In the genomic region with DNA sequence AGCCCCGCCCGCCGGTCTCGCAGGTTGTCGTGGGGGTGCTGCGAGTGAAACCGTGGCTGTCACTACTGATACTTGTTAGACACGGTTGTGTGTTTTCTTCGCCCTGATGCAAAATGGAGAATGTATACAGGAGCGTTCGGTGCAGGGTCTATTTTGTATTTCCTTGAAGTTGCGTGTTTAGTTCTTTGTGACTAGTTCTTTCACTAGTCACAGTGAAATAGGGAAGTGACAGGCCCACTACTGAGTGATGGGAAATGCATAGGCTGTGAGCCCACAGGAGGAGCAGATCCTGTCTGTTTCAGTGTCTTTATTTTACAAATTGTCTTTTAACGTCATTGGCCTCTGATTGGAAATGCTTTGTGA, we compare ENCODE assay signal across 8 cellular contexts. TPM values are rescaled to one million over a fixed set of nuclear protein-coding genes. Genes with fewer than 3 reads are reported as not detected.
DNase-seq lines count a peak whose midpoint lies in the region; ATAC-seq, FAIRE-seq and TF ChIP-seq lines count a peak whose summit lies in the region.

No MANE protein-coding gene starts in this region.

- H4K5ac ChIP-seq in H1 (ENCODE audit: insufficient read length, low read depth, low read length), result no peak overlapping the region

- peaks cover 0 to 3% of the 10 kb centered on the region in 2 experiments for H4K20me1 ChIP-seq in H1 (replicated peaks in 1 of 2; ENCODE audit: control insufficient read depth in 1 of 2, insufficient read depth in 2 of 2, low read length in 2 of 2)

- H3K14ac ChIP-seq in H1 (ENCODE audit: insufficient read length), result no peak overlapping the region

- H3K4me3 ChIP-seq in cardiac muscle cell (peak overlapping the region; percentile 98), H1 (ENCODE audit: extremely low read depth in 1 of 4, insufficient read depth in 2 of 4, low read depth in 3 of 4, low read length in 4 of 4) (peak overlapping the region; percentile 88 to 98 (median 94))

- no peaks in the 10 kb centered on the region for H3K4me1 ChIP-seq in cardiac muscle cell (ENCODE audit: low read depth)
- H3K4me1 ChIP-seq in H1 (replicated peaks in 1 of 4; ENCODE audit: control insufficient read depth in 3 of 4, insufficient read depth in 4 of 4, low read length in 3 of 4), result peaks cover 1 to 6% (median 3%) of the 10 kb centered on the region in 4 experiments; a peak in 6 of 7 replicates

- TF ChIP-seq RAD21 in H1 (IDR thresholded peaks at IDR 0.05 in 1 of 2, conservative IDR thresholded peaks at IDR 0.05 in 1 of 2; ENCODE audit: low read depth in 2 of 2, low read length in 2 of 2), result no peak

- H3K36me3 Mint-ChIP-seq in nephron progenitor cell (ENCODE audit: low read depth), result peaks cover 7% of the 10 kb centered on the region

- H3K4me2 ChIP-seq in H1 (ENCODE audit: insufficient read depth in 1 of 2, low read depth in 2 of 2, low read length in 2 of 2), result peak overlapping the region; percentile 83 to 86

- no peak for TF ChIP-seq EP300 in H1 (IDR thresholded peaks at IDR 0.05; ENCODE audit: borderline replicate concordance in 1 of 2, low read depth in 2 of 2, low read length in 2 of 2)

- FAIRE-seq in H1 (lab: Jason Lieb, UNC), result no peak

- peak overlapping the region; percentile 100 for H3K23ac ChIP-seq in H1 (ENCODE audit: insufficient read length)

- H3K9me3 ChIP-seq in cardiac muscle cell (ENCODE audit: low read depth), result no peaks in the 10 kb centered on the region
- H3K9me3 ChIP-seq in H1 (ENCODE audit: insufficient read depth in 2 of 2, low read depth in 1 of 2, low read length in 1 of 2), result no peaks in the 10 kb centered on the region

- no peaks in the 10 kb centered on the region for H3K36me3 ChIP-seq in cardiac muscle cell
- no peaks in the 10 kb centered on the region for H3K36me3 ChIP-seq in H1 (ENCODE audit: control insufficient read depth in 2 of 4, insufficient read depth in 4 of 4, low read length in 3 of 4)

- H3K27ac ChIP-seq in cardiac muscle cell, result peak overlapping the region; percentile 95
- no peak overlapping the region for H3K27ac ChIP-seq in H1 (ENCODE audit: low read depth, low read length)

- no peak for TF ChIP-seq CTCF in cardiac muscle cell (IDR thresholded peaks at IDR 0.05; ENCODE audit: low read depth, low read length)
- no peak for TF ChIP-seq CTCF in H1 (IDR thresholded peaks at IDR 0.05; ENCODE audit: control extremely low read depth in 1 of 3, insufficient read depth in 1 of 3, low read depth in 1 of 3, low read length in 3 of 3)
- TF ChIP-seq CTCF in nephron progenitor cell (IDR thresholded peaks at IDR 0.05), result no peak

- 0 out of 2 replicates have a peak overlapping the region, but pooled peaks have one; percentile 52 for H2BK5ac ChIP-seq in H1 (ENCODE audit: low read depth, low read length)

- no peak overlapping the region for H2AFZ ChIP-seq in H1 (ENCODE audit: low read length)

- POLR2A ChIA-PET in H1 (lab: Charles Lee; ENCODE audit: partially characterized antibody), result interaction anchor here (0.5 to 3.7 kb wide), 9 partner anchors 8 to 126 kb away, joined by 3 to 31 read pairs (median 3); partner anchors contain the start of gene EEF1AKMT2

- no peak overlapping the region for H2AK5ac ChIP-seq in H1 (ENCODE audit: low read depth, low read length)

- CTCF ChIA-PET in H1 (lab: Charles Lee; ENCODE audit: partially characterized antibody), result interaction anchor here (1.0 to 1.1 kb wide), 2 partner anchors 11 to 29 kb away, joined by 3 read pairs; partner anchors contain the start of gene EEF1AKMT2

- peaks cover 8% of the 10 kb centered on the region for H3K27me3 Mint-ChIP-seq in nephron progenitor cell (ENCODE audit: low read depth, poor library complexity)

- peak overlapping the region; percentile 30 for H3K56ac ChIP-seq in H1 (replicated peaks; ENCODE audit: insufficient read length, low read depth, low read length)

- no peak overlapping the region for H3K4ac ChIP-seq in H1 (replicated peaks; ENCODE audit: insufficient read length, low read depth, low read length)

- H4K91ac ChIP-seq in H1 (replicated peaks; ENCODE audit: insufficient read length, low read length), result no peak overlapping the region

- ATAC-seq in Right ventricle myocardium inferior, result no peak
- peak; percentile 41 for ATAC-seq in HG02973 (IDR thresholded peaks at IDR 0.05; ENCODE audit: unreplicated experiment)

- H2BK12ac ChIP-seq in H1 (ENCODE audit: low read depth, low read length), result no peak overlapping the region

- H3K79me1 ChIP-seq in H1 (ENCODE audit: low read depth, low read length), result peaks cover 5% of the 10 kb centered on the region; the same call in 1 of the 2 replicates

- peak overlapping the region; percentile 95 for H3K27ac Mint-ChIP-seq in nephron progenitor cell

- peaks cover 49% of the 10 kb centered on the region for H3K4me1 Mint-ChIP-seq in nephron progenitor cell

- TF ChIP-seq POLR2A in H1 (IDR thresholded peaks at IDR 0.05; ENCODE audit: control extremely low read depth in 1 of 2, low read depth in 2 of 2, low read length in 2 of 2), result no peak

- peak overlapping the region; percentile 74 to 97 (median 86) for H3K9ac ChIP-seq in H1 (replicated peaks in 1 of 4; ENCODE audit: extremely low read depth in 1 of 4, low read depth in 3 of 4, low read length in 3 of 4)

- WGBS in H1 (ENCODE audit: extremely low coverage in 1 of 2, insufficient coverage in 1 of 2, insufficient read length in 1 of 2, insufficient replicate concordance in 2 of 2, low coverage in 1 of 2, low lambda C conversion rate in 2 of 2, missing lambda C conversion rate in 1 of 2), 2 experiments, result 4% methylated on average over 13 of the region's 13 CpGs; no CpG with 5 or more reads in 1 of the 2 experiments

- H2BK120ac ChIP-seq in H1 (replicated peaks; ENCODE audit: low read depth, low read length), result no peak overlapping the region

- H3K79me2 ChIP-seq in H1 (ENCODE audit: control insufficient read depth in 1 of 2, insufficient read depth in 2 of 2, low read length in 2 of 2), result peaks cover 3 to 31% of the 10 kb centered on the region in 2 experiments; a peak in 3 of 4 replicates

- no peak overlapping the region for H3K18ac ChIP-seq in H1 (ENCODE audit: extremely low read depth, low read length)

- no peaks in the 10 kb centered on the region for H3K9me3 Mint-ChIP-seq in nephron progenitor cell

- H2BK20ac ChIP-seq in H1 (ENCODE audit: low read length), result no peak overlapping the region

- H2BK15ac ChIP-seq in H1 (ENCODE audit: low read length), result no peak overlapping the region

- intact Hi-C loops in Right ventricle myocardium inferior (cut with DNase I), result no loop called here

- H3K27me3 ChIP-seq in cardiac muscle cell (no peaks in the 10 kb centered on the region), H1 (replicated peaks in 1 of 4; ENCODE audit: control insufficient read depth in 3 of 4, extremely low read depth in 1 of 4, insufficient read depth in 3 of 4, low read length in 3 of 4) (no peaks in the 10 kb centered on the region)

- peak overlapping the region; percentile 97 for H3K4me3 Mint-ChIP-seq in nephron progenitor cell

- H4K8ac ChIP-seq in H1 (ENCODE audit: extremely low read depth, insufficient read depth, low read length), result peak overlapping the region; percentile 99

- peaks cover 4% of the 10 kb centered on the region; the same call in 1 of the 2 replicates for H3K23me2 ChIP-seq in H1 (ENCODE audit: low read depth, low read length)

- DNase-seq in cardiac muscle cell (ENCODE audit: low read depth in 1 of 2, low spot score in 1 of 2) (no peak), Right ventricle myocardium inferior (ENCODE audit: missing footprints) (no peak), RKO (ENCODE audit: low spot score) (peak; percentile 36), H1 (ENCODE audit: low read depth in 1 of 2, low spot score in 2 of 2) (no peak), nephron progenitor cell (no peak), GM03348 (ENCODE audit: low spot score) (no peak), NCI-H82 treated with DMSO at 0.1 percent for 48 hours (lab: John Stamatoyannopoulos, UW; ENCODE audit: unreplicated experiment) (no peak)

TF ChIP-seq in H1, 55 proteins besides CTCF, POLR2A, EP300 and RAD21 (continues in another document):
- no peak for TF ChIP-seq BCL11A (IDR thresholded peaks at IDR 0.05; ENCODE audit: low read depth in 2 of 2, low read length in 2 of 2)

RNA-seq across cellular contexts. Expression of gene ABRAXAS2, which starts 0.7 kb away (rescaled TPM):
- total RNA-seq in cardiac muscle cell (11.3 and 11.4 TPM in 2 replicates), Right ventricle myocardium inferior (12.6 TPM)
- polyA plus RNA-seq in cardiac muscle cell (8.1 and 10.9 TPM in 2 replicates), H1 (2011; rRNA removed) (4.1 and 5.8 TPM in 2 replicates)
- total RNA-seq in H1 (2021; fragmentation: NEBNext Ultra II Directional; extraction: Animal tissue kit (Norgen Biotek cat#: 25700)), result 13.8 and 14.4 TPM in 2 replicates
- 7.3 TPM for polyA plus RNA-seq in H1 (2011; cell fraction: cytosol; rRNA removed)
- polyA plus RNA-seq in H1 (2011; cell fraction: nucleus; rRNA removed), result 3.9 TPM
- 7.3 to 10.7 TPM (median 8.8 TPM) in 4 replicates for polyA plus RNA-seq in H1 (2012, experiment 1 of 2)
- 0.88 TPM for polyA plus RNA-seq in H1 (2012, experiment 2 of 2)
- polyA plus RNA-seq in H1 (2013, experiment 1 of 2), result 10.7 TPM
- 11.1 TPM for polyA plus RNA-seq in H1 (2013, experiment 2 of 2)
- 10.0 and 12.1 TPM in 2 replicates for polyA minus RNA-seq in H1 (2011; rRNA and poly(A)+ RNA removed)
- polyA minus RNA-seq in H1 (2011; cell fraction: cytosol; rRNA and poly(A)+ RNA removed), result 8.5 TPM
- polyA minus RNA-seq in H1 (2011; cell fraction: nucleus; rRNA and poly(A)+ RNA removed), result 8.0 TPM

RNA-seq across cellular contexts. Expression of gene EEF1AKMT2, which starts 10.6 kb away (rescaled TPM):
- total RNA-seq in cardiac muscle cell, result 14.7 and 23.9 TPM in 2 replicates
- polyA plus RNA-seq in cardiac muscle cell, result 17.3 and 29.9 TPM in 2 replicates
- total RNA-seq in Right ventricle myocardium inferior, result 11.4 TPM
- 19.8 and 26.8 TPM in 2 replicates for total RNA-seq in H1 (2021; fragmentation: NEBNext Ultra II Directional; extraction: Animal tissue kit (Norgen Biotek cat#: 25700))
- 7.5 and 9.8 TPM in 2 replicates for polyA plus RNA-seq in H1 (2011; rRNA removed)
- 16.1 TPM for polyA plus RNA-seq in H1 (2011; cell fraction: cytosol; rRNA removed)
- 5.5 TPM for polyA plus RNA-seq in H1 (2011; cell fraction: nucleus; rRNA removed)
- 11.7 to 18.2 TPM (median 14.2 TPM) in 4 replicates for polyA plus RNA-seq in H1 (2012, experiment 1 of 2)
- 2.9 TPM for polyA plus RNA-seq in H1 (2012, experiment 2 of 2)
- polyA plus RNA-seq in H1 (2013, experiment 1 of 2), result 12.8 TPM
- 13.7 TPM for polyA plus RNA-seq in H1 (2013, experiment 2 of 2)
- 9.3 and 10.1 TPM in 2 replicates for polyA minus RNA-seq in H1 (2011; rRNA and poly(A)+ RNA removed)
- polyA minus RNA-seq in H1 (2011; cell fraction: cytosol; rRNA and poly(A)+ RNA removed), result 10.4 TPM
- 26.8 TPM for polyA minus RNA-seq in H1 (2011; cell fraction: nucleus; rRNA and poly(A)+ RNA removed)

RNA-seq across cellular contexts. Expression of gene FAM53B, which starts 58.1 kb away (rescaled TPM):
- total RNA-seq in cardiac muscle cell (28.7 and 34.8 TPM in 2 replicates), Right ventricle myocardium inferior (41.2 TPM)
- polyA plus RNA-seq in cardiac muscle cell (10.2 and 13.6 TPM in 2 replicates), H1 (2011; rRNA removed) (5.3 and 7.9 TPM in 2 replicates)
- total RNA-seq in H1 (2021; fragmentation: NEBNext Ultra II Directional; extraction: Animal tissue kit (Norgen Biotek cat#: 25700)), result 13.9 and 14.4 TPM in 2 replicates
- polyA plus RNA-seq in H1 (2011; cell fraction: cytosol; rRNA removed), result 6.9 TPM
- 9.7 TPM for polyA plus RNA-seq in H1 (2011; cell fraction: nucleus; rRNA removed)
- polyA plus RNA-seq in H1 (2012, experiment 1 of 2), result 6.0 to 8.9 TPM (median 8.6 TPM) in 4 replicates
- 7.8 TPM for polyA plus RNA-seq in H1 (2012, experiment 2 of 2)
- polyA plus RNA-seq in H1 (2013, experiment 1 of 2), result 5.2 TPM
- 5.4 TPM for polyA plus RNA-seq in H1 (2013, experiment 2 of 2)
- 15.9 and 18.0 TPM in 2 replicates for polyA minus RNA-seq in H1 (2011; rRNA and poly(A)+ RNA removed)
- polyA minus RNA-seq in H1 (2011; cell fraction: cytosol; rRNA and poly(A)+ RNA removed), result 13.6 TPM
- 14.8 TPM for polyA minus RNA-seq in H1 (2011; cell fraction: nucleus; rRNA and poly(A)+ RNA removed)
